ENCODE assay signal across 35 cellular contexts in the genomic region with DNA sequence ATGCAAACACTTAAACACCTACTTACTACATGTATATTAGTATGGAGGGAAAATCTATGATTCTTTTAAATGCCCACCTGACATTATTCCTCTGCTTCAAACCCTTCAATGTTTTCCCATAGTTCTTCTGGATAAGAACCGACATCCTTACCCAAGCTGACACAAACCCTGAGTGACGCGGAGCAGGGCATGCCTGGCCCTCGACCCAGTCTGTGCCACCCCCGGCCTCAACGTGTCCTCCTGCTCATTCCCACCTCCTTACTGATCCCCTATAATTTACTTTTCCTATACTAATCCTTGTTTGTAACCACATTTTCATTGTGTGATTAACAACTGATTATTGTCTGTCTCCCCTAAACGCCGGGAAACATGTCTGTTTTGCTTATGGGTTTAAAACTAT.
"Had no signal": no experiment of that assay in that cellular context is flagged by ENCODE, and none has a peak within 500 bp of the region (broad histone marks: within the 10 kb centered on the region; RNA-seq: fewer than 3 reads in every experiment).

No MANE protein-coding gene starts in this region.

- DNase-seq: activated B cell treated with CpG ODN at 0.5 μM for 24 hours; activated CD4-positive, alpha-beta T cell treated with anti-CD3 and anti-CD28 coated beads for 48 hours; activated CD4-positive, alpha-beta T cell treated with anti-CD3 and anti-CD28 coated beads, Interleukin-2, amount 50 U/mL, for 4 hours; activated CD4-positive, CD25-positive, alpha-beta regulatory T cell treated with anti-CD3 and anti-CD28 coated beads, Interleukin-2, amount 50 U/mL, for 72 hours; activated CD8-positive, alpha-beta T cell treated with anti-CD3 and anti-CD28 coated beads for 36 hours; activated gamma-delta T cell treated with Interleukin-2 at 50 U/mL for 16 hours; activated naive CD4-positive, alpha-beta T cell treated with anti-CD3 and anti-CD28 coated beads for 36 hours; activated naive CD8-positive, alpha-beta T cell treated with anti-CD3 and anti-CD28 coated beads for 36 hours; activated T-cell treated with anti-CD3 and anti-CD28 coated beads, Interleukin-2, amount 50 U/mL, for 1 hour; amniotic stem cell; Kasumi-1; KG1; MG63; NCI-H1048; NCI-H1105 treated with DMSO at 0.1 percent for 48 hours; NCI-H1436; NCI-H1694; NCI-H1930; NCI-H2081 treated with DMSO at 0.1 percent for 48 hours; NCI-H226; NCI-H446 treated with DMSO at 0.1 percent for 48 hours; NCI-H524; NCI-H69; NK-92 treated with Interleukin-12 subunit alpha and Interleukin-12 subunit beta, amount 100 ng/mL, for 24 hours; PC-3; Peyer's patch; RPMI8226; SW 1271; T-helper 1 cell; T-helper 2 cell; T-helper 9 cell had no signal

- H3K4me3 Mint-ChIP-seq: activated B cell treated with CpG ODN at 0.5 μM for 24 hours; activated CD8-positive, alpha-beta T cell treated with anti-CD3 and anti-CD28 coated beads for 36 hours; activated naive CD4-positive, alpha-beta T cell treated with anti-CD3 and anti-CD28 coated beads for 36 hours; activated naive CD8-positive, alpha-beta T cell treated with anti-CD3 and anti-CD28 coated beads for 36 hours had no signal

- ATAC-seq: activated CD8-positive, alpha-beta T cell treated with anti-CD3 and anti-CD28 coated beads for 36 hours had no signal

- H3K27me3 Mint-ChIP-seq: activated B cell treated with CpG ODN at 0.5 μM for 24 hours; activated CD8-positive, alpha-beta T cell treated with anti-CD3 and anti-CD28 coated beads for 36 hours; activated naive CD8-positive, alpha-beta T cell treated with anti-CD3 and anti-CD28 coated beads for 36 hours had no signal

- H3K9me3 ChIP-seq: ascending aorta, breast epithelium, MG63, Peyer's patch had no signal

- H3K9me3 Mint-ChIP-seq: activated B cell treated with CpG ODN at 0.5 μM for 24 hours; activated CD8-positive, alpha-beta T cell treated with anti-CD3 and anti-CD28 coated beads for 36 hours; activated naive CD4-positive, alpha-beta T cell treated with anti-CD3 and anti-CD28 coated beads for 36 hours; activated naive CD8-positive, alpha-beta T cell treated with anti-CD3 and anti-CD28 coated beads for 36 hours; activated T-helper 2 cell treated with anti-CD3 and anti-CD28 coated beads, Interferon-gamma antibody, Interleukin-2, Interleukin-4, amounts not matched to agents 10 μg/mL and 5 μg/mL and 100 μg/mL, durations not matched to agents 14 hours and 24 hours and 36 hours had no signal

- H3K27ac ChIP-seq: breast epithelium, Peyer's patch, VCaP had no signal

- H3K4me3 ChIP-seq: ascending aorta, breast epithelium, MG63, Peyer's patch had no signal

- H3K4me1 ChIP-seq: breast epithelium had no signal

- H3K27ac Mint-ChIP-seq: activated B cell treated with CpG ODN at 0.5 μM for 24 hours; activated CD8-positive, alpha-beta T cell treated with anti-CD3 and anti-CD28 coated beads for 36 hours; activated naive CD4-positive, alpha-beta T cell treated with anti-CD3 and anti-CD28 coated beads for 36 hours; activated naive CD8-positive, alpha-beta T cell treated with anti-CD3 and anti-CD28 coated beads for 36 hours; activated T-helper 2 cell treated with anti-CD3 and anti-CD28 coated beads, Interferon-gamma antibody, Interleukin-2, Interleukin-4, amounts not matched to agents 10 μg/mL and 5 μg/mL and 100 μg/mL, durations not matched to agents 14 hours and 24 hours and 36 hours had no signal

- H3K36me3 ChIP-seq: breast epithelium, MG63 had no signal

- H3K27me3 ChIP-seq: ascending aorta, breast epithelium, MG63, Peyer's patch had no signal

- H3K4me1 Mint-ChIP-seq: activated B cell treated with CpG ODN at 0.5 μM for 24 hours; activated naive CD8-positive, alpha-beta T cell treated with anti-CD3 and anti-CD28 coated beads for 36 hours had no signal
